In genomic region chr1:8314346-8315280, GRCh38 we compare ENCODE assay signal across 8 cellular contexts. TPM values are rescaled to one million over a fixed set of nuclear protein-coding genes. Genes with fewer than 3 reads are reported as not detected.
A peak's percentile ranks its signal among the peaks of the same experiment; 100 is the strongest.
DNase-seq lines count a peak whose midpoint lies in the region; ATAC-seq and TF ChIP-seq lines count a peak whose summit lies in the region.

No MANE protein-coding gene starts in this region.

- no peaks in the 10 kb centered on the region for H3K36me3 ChIP-seq in adrenal gland (replicated peaks in 1 of 2)
- no peaks in the 10 kb centered on the region for H3K36me3 ChIP-seq in heart right ventricle

- peak; percentile 72 to 97 (median 92) for TF ChIP-seq CTCF in adrenal gland (IDR thresholded peaks at IDR 0.05)
- peak; percentile 71 to 88 (median 84) for TF ChIP-seq CTCF in heart right ventricle (IDR thresholded peaks at IDR 0.05)

- H3K4me1 ChIP-seq in adrenal gland (replicated peaks in 1 of 2) (peaks cover 3 to 15% of the 10 kb centered on the region in 2 donors), heart right ventricle (peaks cover 3 to 35% (median 16%) of the 10 kb centered on the region in 9 donors)

- H3K4me3 ChIP-seq in adrenal gland, result no peak overlapping the region
- no peak overlapping the region for H3K4me3 ChIP-seq in heart right ventricle

- no peaks in the 10 kb centered on the region for H3K27me3 ChIP-seq in adrenal gland
- peaks cover 0 to 48% (median 0%) of the 10 kb centered on the region in 7 donors for H3K27me3 ChIP-seq in heart right ventricle

- WGBS in adrenal gland, 4 donors, result 31 to 43% (median 37%) methylated on average over 9 to 21 of the region's 21 CpGs
- WGBS in heart right ventricle, 2 donors, result 26 to 30% methylated on average over 21 of the region's 21 CpGs

- ATAC-seq in heart right ventricle (peak; percentile 68 to 85 (median 77)), HG02981 (IDR thresholded peaks at IDR 0.05; ENCODE audit: unreplicated experiment) (no peak), HG02970 (IDR thresholded peaks at IDR 0.05; ENCODE audit: low FRiP score, unreplicated experiment) (no peak)

- intact Hi-C loops in adrenal gland (cut with DNase I), result loop anchor here (5.0 to 10.0 kb wide), 3 partner anchors 287 to 332 kb away; partner anchors contain the start of gene ERRFI1 (in 2 of the 2)
- intact Hi-C loops in heart right ventricle (cut with DNase I), result loop anchor here (1.0 to 10.0 kb wide), 9 partner anchors 286 to 640 kb away; partner anchors contain the start of gene ERRFI1 (in 4 of the 10)

- no peaks in the 10 kb centered on the region for H3K9me3 ChIP-seq in adrenal gland (replicated peaks in 1 of 3)
- H3K9me3 ChIP-seq in heart right ventricle, result peaks cover 0 to 9% (median 0%) of the 10 kb centered on the region in 11 donors

- H3K27ac ChIP-seq in adrenal gland (no peak overlapping the region), heart right ventricle (no peak overlapping the region)

- no peak for TF ChIP-seq POLR2A in adrenal gland (IDR thresholded peaks at IDR 0.05)

- DNase-seq in DMS79 (lab: John Stamatoyannopoulos, UW) (peak; percentile 70), Kasumi-1 (lab: John Stamatoyannopoulos, UW) (peak; percentile 18 to 28), SHP77 treated with DMSO at 0.1 percent for 48 hours (lab: John Stamatoyannopoulos, UW) (peak; percentile 58), adrenal gland (peak; percentile 80 to 92 (median 84)), heart right ventricle (peak; percentile 68 to 69), pulmonary artery endothelial cell (ENCODE audit: low read depth, low spot score) (peak; percentile 41)

RNA-seq across cellular contexts. Expression of gene SLC45A1, which starts 3.3 kb away (rescaled TPM):
- total RNA-seq in adrenal gland (1 to 10 TPM; 1.5 to 7.0 (median 2.5) TPM), heart right ventricle (1 to 10 TPM in 7 of 10 donors, under 1 TPM in 3; 0.53 to 2.7 (median 1.5) TPM), pulmonary artery endothelial cell (0.78 and 1.2 TPM in 2 replicates)
- polyA plus RNA-seq in adrenal gland (1 to 10 TPM; 1.2 to 6.7 (median 5.1) TPM), heart right ventricle (1 to 10 TPM; 3.2 to 4.1 TPM)

Comparison
In these comparisons a context has a peak if more than half of its experiments do, and no peak if none do; other contexts are left out.
1. DNase-seq: peak in every context shown above with its lines; median percentile 84 in adrenal gland; 70 in DMS79; 68 in heart right ventricle; 58 in SHP77 treated with DMSO at 0.1 percent for 48 hours; 41 in pulmonary artery endothelial cell; 23 in Kasumi-1.
2. ATAC-seq: peak in heart right ventricle (8 of 8); none in HG02981 (single experiment) and HG02970 (single experiment).